Comparison of ENCODE assay signal across 23 cellular contexts in the genomic region with DNA sequence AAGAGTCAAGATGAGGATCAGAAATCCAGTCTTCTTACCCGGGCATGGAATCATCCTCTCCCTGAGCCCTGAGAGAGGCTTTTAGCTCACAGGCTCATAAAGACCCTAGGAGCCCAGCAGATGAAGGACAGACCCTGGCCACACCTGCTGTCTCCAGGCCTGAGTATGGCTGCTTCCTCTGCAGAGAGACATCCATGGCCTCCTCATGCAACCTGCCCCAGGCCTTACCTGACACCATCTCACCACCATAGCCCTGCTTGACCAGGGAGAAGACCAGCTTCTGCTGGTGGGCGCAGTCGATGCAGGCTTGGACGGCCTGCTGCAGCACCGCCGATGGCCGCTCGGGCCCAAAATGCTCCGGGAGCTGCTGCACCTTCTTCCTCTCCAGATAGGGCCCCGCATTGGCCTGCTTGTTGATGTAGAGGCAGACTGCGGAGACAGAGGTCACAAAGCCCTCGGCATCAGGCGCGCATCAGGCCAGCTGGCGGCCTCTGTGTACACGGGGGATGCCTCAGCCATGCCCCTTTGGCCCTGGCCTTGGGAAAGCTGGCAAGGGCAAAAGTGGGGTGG.
DNase-seq lines count a peak whose midpoint lies in the region; ATAC-seq and TF ChIP-seq lines count a peak whose summit lies in the region.
"Had no signal": no experiment of that assay in that cellular context is flagged by ENCODE, and none has a peak within 500 bp of the region (broad histone marks: within the 10 kb centered on the region; RNA-seq: fewer than 3 reads in every experiment).

No MANE protein-coding gene starts in this region.

- no peaks in the 10 kb centered on the region for H3K27me3 Mint-ChIP-seq in CD4-positive, alpha-beta T cell
- no peaks in the 10 kb centered on the region for H3K27me3 Mint-ChIP-seq in T-cell
- H3K27me3 Mint-ChIP-seq: CD4-positive, alpha-beta memory T cell had no signal

- H3K18ac ChIP-seq in neuronal stem cell (ENCODE audit: low read length) = peak overlapping the region; percentile 46

- CTCF ChIA-PET in CD4-positive, alpha-beta T cell (lab: Charles Lee) = no interaction called here
- CTCF ChIA-PET in T-cell (lab: Charles Lee) = no interaction called here

- no peak overlapping the region for H3K4me3 Mint-ChIP-seq in CD4-positive, alpha-beta T cell
- no peak overlapping the region for H3K4me3 Mint-ChIP-seq in T-cell
- H3K4me3 Mint-ChIP-seq: CD14-positive monocyte; CD4-positive, alpha-beta memory T cell had no signal

- H2AK5ac ChIP-seq in neuronal stem cell (ENCODE audit: low read depth, low read length) = no peak overlapping the region

- H3K27me3 ChIP-seq in CD4-positive, alpha-beta T cell (ENCODE audit: control insufficient read depth, insufficient read depth, low read length) = no peaks in the 10 kb centered on the region
- peaks cover 0 to 39% (median 0%) of the 10 kb centered on the region in 3 experiments for H3K27me3 ChIP-seq in neuronal stem cell (ENCODE audit: control insufficient read depth in 3 of 3, insufficient read depth in 3 of 3, low read depth in 1 of 3, low read length in 3 of 3)
- H3K27me3 ChIP-seq: BLaER1 treated with 17β-estradiol and CSF1 and Interleukin-3, amounts not matched to agents 10 nM and 100 nM had no signal

- no peak overlapping the region for H2AFZ ChIP-seq in neuronal stem cell (ENCODE audit: low read length)
- H2AFZ ChIP-seq: GM23248 had no signal

- no peak overlapping the region for H2BK5ac ChIP-seq in neuronal stem cell (ENCODE audit: low read length)

- peak overlapping the region in 1 of 2 donors; percentile 5 for H3K4me3 ChIP-seq in neuronal stem cell (ENCODE audit: low read length in 2 of 2)
- H3K4me3 ChIP-seq: A549; BLaER1 treated with 17β-estradiol and CSF1 and Interleukin-3, amounts not matched to agents 10 nM and 100 nM; GM23248 had no signal

- H4K8ac ChIP-seq in neuronal stem cell (ENCODE audit: low read depth, low read length) = no peak overlapping the region

- H2BK120ac ChIP-seq in neuronal stem cell (ENCODE audit: low read depth, low read length) = no peak overlapping the region

- H3K4me1 Mint-ChIP-seq in CD4-positive, alpha-beta T cell (ENCODE audit: low read depth) = peaks cover 64% of the 10 kb centered on the region
- H3K4me1 Mint-ChIP-seq in T-cell = peaks cover 56 to 66% (median 60%) of the 10 kb centered on the region in 3 donors
- H3K4me1 Mint-ChIP-seq: CD14-positive monocyte had no signal

- H3K27ac ChIP-seq in CD4-positive, alpha-beta T cell (ENCODE audit: low read depth, low read length) = no peak overlapping the region
- H3K27ac ChIP-seq in neuronal stem cell (replicated peaks; ENCODE audit: low read length) = no peak overlapping the region
- H3K27ac ChIP-seq: A549; BLaER1 treated with 17β-estradiol and CSF1 and Interleukin-3, amounts not matched to agents 10 nM and 100 nM; GM23248 had no signal

- H3K79me1 ChIP-seq in neuronal stem cell (ENCODE audit: low read depth, low read length) = no peaks in the 10 kb centered on the region

- H3K9me3 ChIP-seq in CD4-positive, alpha-beta T cell (ENCODE audit: control insufficient read depth, low read length) = no peaks in the 10 kb centered on the region
- H3K9me3 ChIP-seq in neuronal stem cell (replicated peaks in 1 of 2; ENCODE audit: control insufficient read depth in 2 of 2, insufficient read depth in 1 of 2, low read depth in 1 of 2, low read length in 2 of 2) = no peaks in the 10 kb centered on the region
- H3K9me3 ChIP-seq: A549, BE2C, Caco-2 had no signal

- H3K36me3 Mint-ChIP-seq in CD4-positive, alpha-beta T cell (ENCODE audit: low read depth) = peaks cover 97% of the 10 kb centered on the region
- H3K36me3 Mint-ChIP-seq in T-cell = peaks cover 87% of the 10 kb centered on the region
- H3K36me3 Mint-ChIP-seq: CD14-positive monocyte had no signal

- no peak overlapping the region for H4K91ac ChIP-seq in neuronal stem cell (ENCODE audit: low read depth, low read length, poor library complexity)

- H2BK15ac ChIP-seq in neuronal stem cell (ENCODE audit: low read length) = no peak overlapping the region

- H3K9me3 Mint-ChIP-seq in CD4-positive, alpha-beta T cell = no peaks in the 10 kb centered on the region
- H3K9me3 Mint-ChIP-seq in T-cell = no peaks in the 10 kb centered on the region

- peak overlapping the region; percentile 60 for H3K27ac Mint-ChIP-seq in CD4-positive, alpha-beta T cell
- peak overlapping the region; percentile 49 to 59 for H3K27ac Mint-ChIP-seq in T-cell
- H3K27ac Mint-ChIP-seq: CD14-positive monocyte had no signal

- no peak for ATAC-seq in CD4-positive, alpha-beta T cell (ENCODE audit: poor library complexity)
- ATAC-seq in T-cell (replicated peaks in 1 of 4) (no peak), HG02759 (IDR thresholded peaks at IDR 0.05; ENCODE audit: unreplicated experiment) (no peak)
- ATAC-seq: A549 had no signal

- no peak overlapping the region for H3K14ac ChIP-seq in neuronal stem cell (ENCODE audit: low read length)

- H3K9ac ChIP-seq in neuronal stem cell (ENCODE audit: low read depth, low read length, poor library complexity) = no peak overlapping the region
- H3K9ac ChIP-seq: BLaER1 treated with 17β-estradiol and CSF1 and Interleukin-3, amounts not matched to agents 10 nM and 100 nM; GM23248 had no signal

- H3K4me1 ChIP-seq in neuronal stem cell (ENCODE audit: control insufficient read depth in 2 of 2, insufficient read depth in 1 of 2, low read depth in 1 of 2, low read length in 2 of 2) = no peaks in the 10 kb centered on the region
- H3K4me1 ChIP-seq: A549, BE2C, Caco-2 had no signal

- H3K36me3 ChIP-seq in neuronal stem cell (replicated peaks in 1 of 2; ENCODE audit: control insufficient read depth in 2 of 2, insufficient read depth in 2 of 2, low read length in 2 of 2) = no peaks in the 10 kb centered on the region
- H3K36me3 ChIP-seq: BE2C; BLaER1 treated with 17β-estradiol and CSF1 and Interleukin-3, amounts not matched to agents 10 nM and 100 nM had no signal

- intact Hi-C loops in CD4-positive, alpha-beta T cell (cut with DNase I, micrococcal nuclease) = no loop called here
- intact Hi-C loops in posterior cingulate gyrus (cut with DNase I) = no loop called here

- H3K4me2 ChIP-seq in neuronal stem cell (ENCODE audit: insufficient read depth, low read length, poor library complexity, severe bottlenecking) = no peak overlapping the region
- H3K4me2 ChIP-seq: A549; BLaER1 treated with 17β-estradiol and CSF1 and Interleukin-3, amounts not matched to agents 10 nM and 100 nM had no signal

- no peak for DNase-seq in CD4-positive, alpha-beta T cell
- DNase-seq in T-cell = no peak
- DNase-seq in islet precursor cell = peak; percentile 48
- DNase-seq in neuronal stem cell (ENCODE audit: low spot score) = no peak
- DNase-seq in NCI-H526 (lab: John Stamatoyannopoulos, UW) = no peak
- DNase-seq in posterior cingulate gyrus = no peak
- DNase-seq: 8988T; ACHN; AML-193; BE2C; Caco-2; CD4-positive, alpha-beta memory T cell; DMS 273 treated with DMSO at 0.1 percent for 48 hours; DMS79; EL; GF-D8; GM23248; H7; HCEC 1CT had no signal

- POLR2A ChIA-PET in CD4-positive, alpha-beta T cell (lab: Charles Lee) = interaction anchor here (0.9 to 1.5 kb wide), 2 partner anchors 10 to 78 kb away, joined by 4 to 6 read pairs; partner anchors contain the start of gene SCML4
- POLR2A ChIA-PET in T-cell (lab: Charles Lee) = no interaction called here

- no CpG with 5 or more reads among the region's 16 CpGs for WGBS in neuronal stem cell (ENCODE audit: extremely low coverage in 2 of 2, insufficient read length in 2 of 2, insufficient replicate concordance in 1 of 2), 2 donors

- H3K4ac ChIP-seq in neuronal stem cell (ENCODE audit: low read length) = no peak overlapping the region

- no peak overlapping the region for H2BK12ac ChIP-seq in neuronal stem cell (ENCODE audit: low read length)

- H3K23ac ChIP-seq in neuronal stem cell (ENCODE audit: low read depth, low read length, poor library complexity) = no peak overlapping the region

- TF ChIP-seq CTCF in CD4-positive, alpha-beta T cell (IDR thresholded peaks at IDR 0.05) = no peak
